15 cellular contexts compared by ENCODE assay signal in the genomic region with DNA sequence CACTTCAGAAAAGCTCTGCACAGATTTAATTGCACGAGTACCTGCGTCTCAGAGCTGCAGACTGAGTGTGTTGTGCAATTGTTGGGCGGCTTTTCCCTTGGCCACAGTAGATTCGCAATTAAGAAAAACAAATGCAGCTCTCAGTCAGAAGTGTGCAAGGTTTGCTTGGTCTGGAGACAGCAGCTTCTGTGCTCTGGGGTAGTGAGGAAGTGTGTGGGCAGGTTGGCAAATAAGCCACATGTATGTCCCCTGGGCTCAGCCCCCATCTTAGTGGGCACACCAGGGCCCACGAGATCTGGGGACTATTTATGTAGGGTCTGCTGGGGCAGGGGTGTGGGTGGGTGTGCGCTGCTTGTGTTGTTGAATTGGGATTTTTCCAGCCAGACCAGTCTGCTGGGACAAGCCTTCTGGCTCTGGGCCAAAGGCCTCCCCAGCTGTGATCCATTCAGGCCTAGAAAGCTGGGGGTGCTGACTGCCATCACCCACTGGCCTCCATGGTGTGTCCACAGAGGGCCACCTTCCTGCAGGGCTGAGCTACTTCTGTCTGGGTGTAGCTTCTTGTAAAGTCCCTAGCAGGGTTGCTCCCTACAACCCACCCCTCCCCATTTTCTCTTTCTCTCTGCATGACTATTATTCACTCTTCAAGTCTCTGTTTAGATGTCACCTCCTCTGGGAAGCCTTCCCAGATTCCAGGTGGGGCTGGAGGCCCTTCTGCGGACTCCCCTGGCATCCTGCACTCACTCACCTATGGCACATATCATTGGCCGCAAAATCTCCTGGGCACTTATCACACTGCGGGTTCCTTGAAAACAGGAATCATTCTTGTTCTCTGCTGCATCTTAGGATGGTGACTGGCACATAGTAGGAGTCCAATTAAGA.
DNase-seq lines count a peak whose midpoint lies in the region; ATAC-seq, FAIRE-seq and TF ChIP-seq lines count a peak whose summit lies in the region.
"Had no signal": no experiment of that assay in that cellular context is flagged by ENCODE, and none has a peak within 500 bp of the region (broad histone marks: within the 10 kb centered on the region; RNA-seq: fewer than 3 reads in every experiment).

No MANE protein-coding gene starts in this region.

- no peak overlapping the region for H3K4me3 Mint-ChIP-seq in activated T-cell treated with anti-CD3 and anti-CD28 coated beads, Interleukin-2, amount 50 U/mL, for 24 hours
- peak overlapping the region in 1 of 2 donors; percentile 50 for H3K4me3 Mint-ChIP-seq in stimulated activated naive B cell treated with anti-CD40 and anti-IgM and Interleukin-4, amounts not matched to agents 10 μg/mL and 1 μg/mL and 100 μg/mL, for 72 hours
- H3K4me3 Mint-ChIP-seq: GM23338, neural progenitor cell had no signal

- DNase-seq in activated T-cell treated with anti-CD3 and anti-CD28 coated beads, Interleukin-2, amount 50 U/mL, for 24 hours, result no peak
- DNase-seq in activated T-cell treated with anti-CD3 and anti-CD28 coated beads, Interleukin-2, amount 50 U/mL, for 48 hours, result no peak
- DNase-seq in NOMO-1 treated with dmso at 0.1 percent for 144 hours (lab: John Stamatoyannopoulos, UW; ENCODE audit: unreplicated experiment) (peak; percentile 85), foreskin keratinocyte (no peak), kidney tubule cell (ENCODE audit: low spot score) (no peak), GM12892 (ENCODE audit: insufficient read length) (no peak)
- DNase-seq in effector memory CD4-positive, alpha-beta T cell, result no peak
- DNase-seq in stimulated activated naive B cell treated with anti-CD40 and anti-IgM and Interleukin-4, amounts not matched to agents 10 μg/mL and 1 μg/mL and 100 μg/mL, for 72 hours, result peak; percentile 28
- DNase-seq: esophagus squamous epithelium; KG1; NCI-H446 treated with DMSO at 0.1 percent for 48 hours; stimulated activated naive CD4-positive, alpha-beta T cell treated with Interleukin-2 at 50 U/mL for 16 hours; SW 1271 had no signal

- no peaks in the 10 kb centered on the region for H3K9me3 Mint-ChIP-seq in activated T-cell treated with anti-CD3 and anti-CD28 coated beads, Interleukin-2, amount 50 U/mL, for 24 hours
- H3K9me3 Mint-ChIP-seq in stimulated activated naive B cell treated with anti-CD40 and anti-IgM and Interleukin-4, amounts not matched to agents 10 μg/mL and 1 μg/mL and 100 μg/mL, for 72 hours, result no peaks in the 10 kb centered on the region
- H3K9me3 Mint-ChIP-seq: GM23338, neural progenitor cell had no signal

- peak; percentile 49 to 55 for ATAC-seq in stimulated activated naive B cell treated with anti-CD40 and anti-IgM and Interleukin-4, amounts not matched to agents 10 μg/mL and 1 μg/mL and 100 μg/mL, for 72 hours (replicated peaks)
- ATAC-seq in foreskin keratinocyte, result no peak
- ATAC-seq: GM23338 had no signal

- no peak for TF ChIP-seq POLR2A in GM12892 (IDR thresholded peaks at IDR 0.05; ENCODE audit: low read depth, low read length)

- peak overlapping the region; percentile 27 for H3K27ac ChIP-seq in effector memory CD4-positive, alpha-beta T cell (ENCODE audit: insufficient read depth, low read length, poor library complexity, severe bottlenecking)
- H3K27ac ChIP-seq in foreskin keratinocyte, result no peak overlapping the region
- H3K27ac ChIP-seq: esophagus squamous epithelium, neural progenitor cell had no signal

- no peak for TF ChIP-seq CTCF in foreskin keratinocyte (conservative IDR thresholded peaks at IDR 0.05)

- FAIRE-seq in GM12892 (lab: Jason Lieb, UNC), result no peak

- H3K9me3 ChIP-seq in effector memory CD4-positive, alpha-beta T cell (ENCODE audit: control insufficient read depth, low read length), result no peaks in the 10 kb centered on the region
- H3K9me3 ChIP-seq: esophagus squamous epithelium had no signal

- no peak overlapping the region for H3K4me3 ChIP-seq in effector memory CD4-positive, alpha-beta T cell (ENCODE audit: insufficient read depth, low read depth, low read length, poor library complexity, severe bottlenecking)
- H3K4me3 ChIP-seq: esophagus squamous epithelium, GM23338, neural progenitor cell had no signal

- no peaks in the 10 kb centered on the region for H3K27me3 Mint-ChIP-seq in activated T-cell treated with anti-CD3 and anti-CD28 coated beads, Interleukin-2, amount 50 U/mL, for 24 hours
- H3K27me3 Mint-ChIP-seq in stimulated activated naive B cell treated with anti-CD40 and anti-IgM and Interleukin-4, amounts not matched to agents 10 μg/mL and 1 μg/mL and 100 μg/mL, for 72 hours, result no peaks in the 10 kb centered on the region

- H3K27ac Mint-ChIP-seq in activated T-cell treated with anti-CD3 and anti-CD28 coated beads, Interleukin-2, amount 50 U/mL, for 24 hours, result peak overlapping the region; percentile 56
- H3K27ac Mint-ChIP-seq in stimulated activated naive B cell treated with anti-CD40 and anti-IgM and Interleukin-4, amounts not matched to agents 10 μg/mL and 1 μg/mL and 100 μg/mL, for 72 hours, result peak overlapping the region; percentile 80

- H3K4me1 ChIP-seq in effector memory CD4-positive, alpha-beta T cell (ENCODE audit: control insufficient read depth, insufficient read depth, low read length, poor library complexity, severe bottlenecking), result peaks cover 67% of the 10 kb centered on the region
- no peaks in the 10 kb centered on the region for H3K4me1 ChIP-seq in foreskin keratinocyte

- no peaks in the 10 kb centered on the region for H3K36me3 Mint-ChIP-seq in activated T-cell treated with anti-CD3 and anti-CD28 coated beads, Interleukin-2, amount 50 U/mL, for 24 hours (ENCODE audit: low read depth)
- H3K36me3 Mint-ChIP-seq in stimulated activated naive B cell treated with anti-CD40 and anti-IgM and Interleukin-4, amounts not matched to agents 10 μg/mL and 1 μg/mL and 100 μg/mL, for 72 hours, result no peaks in the 10 kb centered on the region
- H3K36me3 Mint-ChIP-seq: neural progenitor cell had no signal

- H3K27me3 ChIP-seq in effector memory CD4-positive, alpha-beta T cell (replicated peaks; ENCODE audit: control insufficient read depth, insufficient read depth, low read length, poor library complexity, severe bottlenecking), result no peaks in the 10 kb centered on the region
- no peaks in the 10 kb centered on the region for H3K27me3 ChIP-seq in foreskin keratinocyte
- H3K27me3 ChIP-seq: esophagus squamous epithelium, neural progenitor cell had no signal

- peaks cover 92% of the 10 kb centered on the region for H3K4me1 Mint-ChIP-seq in activated T-cell treated with anti-CD3 and anti-CD28 coated beads, Interleukin-2, amount 50 U/mL, for 24 hours (ENCODE audit: low read depth)
- peaks cover 82 to 93% of the 10 kb centered on the region in 2 donors for H3K4me1 Mint-ChIP-seq in stimulated activated naive B cell treated with anti-CD40 and anti-IgM and Interleukin-4, amounts not matched to agents 10 μg/mL and 1 μg/mL and 100 μg/mL, for 72 hours

- no peaks in the 10 kb centered on the region for H3K36me3 ChIP-seq in effector memory CD4-positive, alpha-beta T cell (ENCODE audit: control insufficient read depth, insufficient read depth, low read length)
- H3K36me3 ChIP-seq: esophagus squamous epithelium, neural progenitor cell had no signal

Comparison
In these comparisons a context has a peak if more than half of its experiments do, and no peak if none do; other contexts are left out.
1. DNase-seq: peak in NOMO-1 treated with dmso at 0.1 percent for 144 hours (single experiment) and stimulated activated naive B cell treated with anti-CD40 and anti-IgM and Interleukin-4, amounts not matched to agents 10 μg/mL and 1 μg/mL and 100 μg/mL, for 72 hours (single experiment); none in activated T-cell treated with anti-CD3 and anti-CD28 coated beads, Interleukin-2, amount 50 U/mL, for 24 hours (single experiment), activated T-cell treated with anti-CD3 and anti-CD28 coated beads, Interleukin-2, amount 50 U/mL, for 48 hours (0 of 2), effector memory CD4-positive, alpha-beta T cell (0 of 3), foreskin keratinocyte (0 of 2), kidney tubule cell (single experiment) and GM12892 (single experiment).